ENCODE assay signal across 28 cellular contexts in the genomic region with DNA sequence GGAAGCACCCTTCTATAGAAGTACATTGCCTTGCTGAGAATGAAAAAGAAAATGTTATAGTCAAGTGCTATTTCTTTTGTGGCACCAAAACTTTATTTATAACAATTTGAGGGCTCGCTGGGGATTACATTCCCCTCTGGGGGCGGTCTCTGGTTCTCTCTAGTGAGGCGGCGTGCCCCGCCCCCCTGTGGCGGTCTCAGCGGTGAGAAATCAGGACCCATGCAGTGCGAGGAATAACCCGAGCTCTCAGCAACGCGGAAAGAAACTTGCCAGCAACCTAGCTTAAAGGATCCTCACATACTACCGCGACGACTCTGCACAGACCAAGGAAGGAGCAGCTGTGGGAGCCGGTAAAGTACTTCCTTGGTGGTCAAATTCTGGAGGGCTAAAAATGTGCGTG.
"Had no signal": no experiment of that assay in that cellular context is flagged by ENCODE, and none has a peak within 500 bp of the region (broad histone marks: within the 10 kb centered on the region; RNA-seq: fewer than 3 reads in every experiment).

No MANE protein-coding gene starts in this region.

- H3K4me3 ChIP-seq: dorsolateral prefrontal cortex, esophagus muscularis mucosa, gastroesophageal sphincter, heart right ventricle, lung, psoas muscle, sigmoid colon, spleen, thoracic aorta, tibial nerve, upper lobe of left lung had no signal

- H3K4me1 ChIP-seq: esophagus muscularis mucosa, foreskin keratinocyte, gastroesophageal sphincter, heart right ventricle, parathyroid adenoma, psoas muscle, sigmoid colon, spleen, tibial nerve, upper lobe of left lung had no signal

- DNase-seq: central memory CD4-positive, alpha-beta T cell; dorsolateral prefrontal cortex; effector CD4-positive, alpha-beta T cell; foreskin keratinocyte; glutamatergic neuron; heart right ventricle; hypothalamus; immature natural killer cell; midbrain; naive thymus-derived CD4-positive, alpha-beta T cell; psoas muscle; sigmoid colon; spleen; stimulated activated CD4-positive, alpha-beta T cell treated with anti-CD3 and anti-CD28 coated beads, Interleukin-4, amount 100 ng/mL, for 4 hours; stimulated activated naive CD8-positive, alpha-beta T cell treated with anti-CD3 and anti-CD28 coated beads, Interleukin-15, Interleukin-2, amounts not matched to agents 100 U/mL and 50 U/mL, for 24 hours; substantia nigra had no signal

- H3K4me3 Mint-ChIP-seq: immature natural killer cell; memory B cell; naive thymus-derived CD4-positive, alpha-beta T cell; stimulated activated memory B cell treated with anti-CD40 and anti-IgM and Interleukin-4, amounts not matched to agents 10 μg/mL and 1 μg/mL and 100 μg/mL, for 72 hours had no signal

- ATAC-seq: foreskin keratinocyte; gastroesophageal sphincter; heart right ventricle; left lobe of liver; naive thymus-derived CD4-positive, alpha-beta T cell; psoas muscle; right cardiac atrium; stimulated activated memory B cell treated with anti-CD40 and anti-IgM and Interleukin-4, amounts not matched to agents 10 μg/mL and 1 μg/mL and 100 μg/mL, for 72 hours; stimulated activated naive CD8-positive, alpha-beta T cell treated with anti-CD3 and anti-CD28 coated beads, Interleukin-15, Interleukin-2, amounts not matched to agents 100 U/mL and 50 U/mL, for 24 hours had no signal

- H3K9me3 Mint-ChIP-seq: stimulated activated memory B cell treated with anti-CD40 and anti-IgM and Interleukin-4, amounts not matched to agents 10 μg/mL and 1 μg/mL and 100 μg/mL, for 72 hours had no signal

- H2AFZ ChIP-seq: parathyroid adenoma had no signal

- H3K9me3 ChIP-seq: esophagus muscularis mucosa, neutrophil, psoas muscle, sigmoid colon, thoracic aorta, tibial nerve, upper lobe of left lung had no signal

- H3K4me1 Mint-ChIP-seq: immature natural killer cell; naive thymus-derived CD4-positive, alpha-beta T cell; stimulated activated memory B cell treated with anti-CD40 and anti-IgM and Interleukin-4, amounts not matched to agents 10 μg/mL and 1 μg/mL and 100 μg/mL, for 72 hours had no signal

- H3K79me2 ChIP-seq: parathyroid adenoma had no signal

- H3K27ac Mint-ChIP-seq: immature natural killer cell; memory B cell; naive thymus-derived CD4-positive, alpha-beta T cell; stimulated activated memory B cell treated with anti-CD40 and anti-IgM and Interleukin-4, amounts not matched to agents 10 μg/mL and 1 μg/mL and 100 μg/mL, for 72 hours had no signal

- H3K36me3 Mint-ChIP-seq: immature natural killer cell; naive thymus-derived CD4-positive, alpha-beta T cell; stimulated activated memory B cell treated with anti-CD40 and anti-IgM and Interleukin-4, amounts not matched to agents 10 μg/mL and 1 μg/mL and 100 μg/mL, for 72 hours had no signal

- H3K36me3 ChIP-seq: esophagus muscularis mucosa, gastroesophageal sphincter, heart right ventricle, neutrophil, sigmoid colon, spleen, thoracic aorta, tibial nerve, upper lobe of left lung had no signal

- H3K27ac ChIP-seq: dorsolateral prefrontal cortex, esophagus muscularis mucosa, foreskin keratinocyte, gastroesophageal sphincter, heart right ventricle, neutrophil, parathyroid adenoma, psoas muscle, sigmoid colon, spleen, thoracic aorta, tibial nerve, upper lobe of left lung had no signal

- H3K9ac ChIP-seq: parathyroid adenoma had no signal

- H3K27me3 ChIP-seq: foreskin keratinocyte, neutrophil, sigmoid colon, spleen, tibial nerve, upper lobe of left lung had no signal
